19 cellular contexts compared by ENCODE assay signal in genomic region chr7:126657137-126657536, GRCh38.
"Had no signal": no experiment of that assay in that cellular context is flagged by ENCODE, and none has a peak within 500 bp of the region (broad histone marks: within the 10 kb centered on the region; RNA-seq: fewer than 3 reads in every experiment).

No MANE protein-coding gene starts in this region.

- DNase-seq: activated CD4-positive, alpha-beta memory T cell treated with anti-CD3 and anti-CD28 coated beads, Interleukin-2, amount 10 ng/mL, durations not matched to agents 7 days and 5 days; activated CD4-positive, alpha-beta T cell treated with anti-CD3 and anti-CD28 coated beads for 36 hours; activated CD4-positive, alpha-beta T cell treated with anti-CD3 and anti-CD28 coated beads, Interleukin-2, amount 50 U/mL, for 1 hour; activated gamma-delta T cell; activated naive CD4-positive, alpha-beta T cell treated with anti-CD3 and anti-CD28 coated beads for 36 hours; activated T-cell treated with anti-CD3 and anti-CD28 coated beads for 4 hours; activated T-cell treated with anti-CD3 and anti-CD28 coated beads, Interleukin-2, amount 50 U/mL, for 48 hours; amygdala; cortex of kidney; NCI-H1105 treated with DMSO at 0.1 percent for 48 hours; NCI-H187; NCI-H446; NCI-H524; SIG-M5; T-cell; T1000 had no signal

- FAIRE-seq: astrocyte, TTC549 had no signal

- ATAC-seq: activated CD4-positive, alpha-beta T cell treated with anti-CD3 and anti-CD28 coated beads for 36 hours; activated T-helper 17 cell treated with anti-CD3 and anti-CD28 coated beads, Interleukin-2, amount 50 U/mL, for 72 hours; T-cell had no signal
